Comparison of ENCODE assay signal across 8 cellular contexts in the genomic region with DNA sequence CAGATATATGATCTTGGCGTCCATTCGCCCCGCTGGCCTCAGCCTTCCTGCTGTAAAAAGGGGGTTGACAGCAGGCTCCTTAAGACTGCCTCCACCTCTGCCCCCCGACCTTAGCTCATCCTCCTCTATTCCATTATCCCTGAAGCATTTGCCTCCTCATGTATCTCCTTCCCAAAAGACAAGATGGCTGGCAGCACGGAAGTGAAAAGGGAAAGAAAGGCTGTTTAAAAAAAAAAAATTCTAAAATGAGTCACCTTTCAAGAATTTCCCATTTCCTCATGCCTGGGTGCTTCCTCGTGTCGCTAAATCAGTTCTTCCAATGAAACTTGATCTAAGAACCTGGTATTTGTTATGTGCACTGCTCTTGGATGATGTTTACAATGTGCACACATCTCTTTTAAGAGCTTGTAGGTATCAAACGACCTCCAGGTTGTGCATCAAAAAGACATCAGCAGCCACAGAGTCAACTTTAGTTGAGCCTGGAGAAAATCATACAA. TPM values are rescaled to one million over a fixed set of nuclear protein-coding genes. Genes with fewer than 3 reads are reported as not detected.
DNase-seq lines count a peak whose midpoint lies in the region; ATAC-seq and TF ChIP-seq lines count a peak whose summit lies in the region.

No MANE protein-coding gene starts in this region.

- H3K4me1 ChIP-seq in left ventricle myocardium inferior: peaks cover 20% of the 10 kb centered on the region
- H3K4me1 ChIP-seq in NT2/D1 (ENCODE audit: insufficient read depth, insufficient read length): peaks cover 3% of the 10 kb centered on the region
- no peaks in the 10 kb centered on the region for H3K4me1 ChIP-seq in colonic mucosa
- peaks cover 6% of the 10 kb centered on the region for H3K4me1 ChIP-seq in mesodermal cell (ENCODE audit: control insufficient read depth, insufficient read depth, low read length, poor library complexity, severe bottlenecking)
- H3K4me1 ChIP-seq in aorta (ENCODE audit: control insufficient read depth in 1 of 2, insufficient read depth in 2 of 2, low read length in 2 of 2): peaks cover 0 to 5% of the 10 kb centered on the region in 2 donors

- intact Hi-C loops in left ventricle myocardium inferior (cut with micrococcal nuclease): no loop called here
- intact Hi-C loops in Right ventricle myocardium inferior (cut with DNase I): no loop called here
- intact Hi-C loops in colonic mucosa (cut with DNase I): no loop called here
- intact Hi-C loops in aorta (cut with DNase I): loop anchor here (2.0 to 5.0 kb wide), 2 partner anchors 39 kb away; partner anchors contain the start of genes FKBP14 (in 2 of the 2) and PLEKHA8 (in 1 of the 2)

- H3K27me3 ChIP-seq in left ventricle myocardium inferior (ENCODE audit: low read depth) (peaks cover 43% of the 10 kb centered on the region), NT2/D1 (ENCODE audit: insufficient read depth, insufficient read length) (no peaks in the 10 kb centered on the region), colonic mucosa (no peaks in the 10 kb centered on the region), aorta (ENCODE audit: control insufficient read depth in 1 of 2, insufficient read depth in 2 of 2, low read length in 1 of 2) (no peaks in the 10 kb centered on the region)

- H3K9ac ChIP-seq in NT2/D1 (ENCODE audit: insufficient read length, low read depth) (peak overlapping the region; percentile 98), colonic mucosa (ENCODE audit: low read depth in 2 of 2, low read length in 2 of 2) (no peak overlapping the region)

- ATAC-seq in Right ventricle myocardium inferior: no peak
- no peak for ATAC-seq in aorta (ENCODE audit: low FRiP score)
- no peak for ATAC-seq in GM19452 (IDR thresholded peaks at IDR 0.05; ENCODE audit: unreplicated experiment)

- peaks cover 8% of the 10 kb centered on the region for H3K9me3 ChIP-seq in left ventricle myocardium inferior (replicated peaks)
- H3K9me3 ChIP-seq in NT2/D1 (ENCODE audit: insufficient read depth, low read length): peaks cover 2% of the 10 kb centered on the region; the same call in 1 of the 2 replicates
- no peaks in the 10 kb centered on the region for H3K9me3 ChIP-seq in colonic mucosa
- no peaks in the 10 kb centered on the region for H3K9me3 ChIP-seq in mesodermal cell (ENCODE audit: control insufficient read depth, low read length)
- no peaks in the 10 kb centered on the region for H3K9me3 ChIP-seq in aorta (ENCODE audit: control insufficient read depth, low read length)

- 23 to 44% methylated on average over 4 to 6 of the region's 8 CpGs for WGBS in mesodermal cell (ENCODE audit: insufficient coverage in 2 of 2), 2 experiments
- WGBS in aorta, 2 donors: 21 to 31% methylated on average over 8 of the region's 8 CpGs

- DNase-seq in left ventricle myocardium inferior (no peak), Right ventricle myocardium inferior (ENCODE audit: missing footprints) (no peak), NT2/D1 (ENCODE audit: low read depth, low spot score) (no peak), colonic mucosa (no peak), aorta (no peak)
- no peak for DNase-seq in activated CD8-positive, alpha-beta memory T cell treated with anti-CD3 and anti-CD28 coated beads for 24 hours

- TF ChIP-seq CTCF in left ventricle myocardium inferior (IDR thresholded peaks at IDR 0.05; ENCODE audit: borderline replicate concordance) (no peak), colonic mucosa (IDR thresholded peaks at IDR 0.05) (no peak)

- H3K27ac ChIP-seq in left ventricle myocardium inferior (replicated peaks): peak overlapping the region; percentile 82
- H3K27ac ChIP-seq in colonic mucosa: peak overlapping the region; percentile 76
- H3K27ac ChIP-seq in mesodermal cell (ENCODE audit: low read depth, low read length, severe bottlenecking): peak overlapping the region; percentile 97
- peak overlapping the region; percentile 46 to 99 for H3K27ac ChIP-seq in aorta (ENCODE audit: low read depth in 1 of 2, low read length in 2 of 2)

- H3K4me3 ChIP-seq in left ventricle myocardium inferior (peak overlapping the region; percentile 78), NT2/D1 (ENCODE audit: insufficient read length, low read depth) (peak overlapping the region; percentile 93), colonic mucosa (no peak overlapping the region), mesodermal cell (ENCODE audit: extremely low read depth, insufficient read depth, low read length, poor library complexity, severe bottlenecking) (peak overlapping the region; percentile 93), aorta (ENCODE audit: low read length in 2 of 2) (peak overlapping the region in 1 of 2 donors; percentile 89)

- no peaks in the 10 kb centered on the region for H3K36me3 ChIP-seq in left ventricle myocardium inferior
- H3K36me3 ChIP-seq in NT2/D1 (ENCODE audit: insufficient read depth, insufficient read length, low read length): peaks cover 11% of the 10 kb centered on the region
- H3K36me3 ChIP-seq in colonic mucosa: no peaks in the 10 kb centered on the region
- peaks cover 18% of the 10 kb centered on the region for H3K36me3 ChIP-seq in mesodermal cell (ENCODE audit: control insufficient read depth, insufficient read depth, low read length)
- no peaks in the 10 kb centered on the region for H3K36me3 ChIP-seq in aorta (ENCODE audit: control insufficient read depth in 1 of 2, insufficient read depth in 2 of 2, low read length in 1 of 2)

RNA-seq across cellular contexts. Expression of gene SCRN1, which starts 1.7 kb away (rescaled TPM):
- total RNA-seq in left ventricle myocardium inferior (13.4 TPM), Right ventricle myocardium inferior (15.0 TPM), colonic mucosa (10 to 100 TPM; 13.2 to 17.1 TPM), aorta (10 to 100 TPM; 48.1 to 71.9 TPM)
- 116 TPM for polyA plus RNA-seq in mesodermal cell (2013, experiment 1 of 2)
- polyA plus RNA-seq in mesodermal cell (2013, experiment 2 of 2): 112 TPM
- 10 to 100 TPM; 30.8 to 40.7 TPM for polyA plus RNA-seq in aorta

RNA-seq across cellular contexts. Expression of gene FKBP14, which starts 38.6 kb away (rescaled TPM):
- 12.0 TPM for total RNA-seq in left ventricle myocardium inferior
- total RNA-seq in Right ventricle myocardium inferior: 8.5 TPM
- 1 to 10 TPM; 7.6 to 9.8 TPM for total RNA-seq in colonic mucosa
- polyA plus RNA-seq in mesodermal cell (2013, experiment 1 of 2): 23.5 TPM
- 24.7 TPM for polyA plus RNA-seq in mesodermal cell (2013, experiment 2 of 2)
- 10 to 100 TPM; 23.8 to 25.9 TPM for total RNA-seq in aorta
- 1 to 10 TPM; 4.9 to 7.1 TPM for polyA plus RNA-seq in aorta

RNA-seq across cellular contexts. Expression of gene PLEKHA8, which starts 40.3 kb away (rescaled TPM):
- total RNA-seq in left ventricle myocardium inferior (3.3 TPM), Right ventricle myocardium inferior (3.9 TPM), colonic mucosa (10 to 100 TPM; 11.7 to 14.9 TPM), aorta (10 to 100 TPM; 13.5 to 17.1 TPM)
- 29.9 TPM for polyA plus RNA-seq in mesodermal cell (2013, experiment 1 of 2)
- polyA plus RNA-seq in mesodermal cell (2013, experiment 2 of 2): 31.3 TPM
- polyA plus RNA-seq in aorta: 1 to 10 TPM; 3.1 to 5.5 TPM

Comparison
In these comparisons a context has a peak if more than half of its experiments do, and no peak if none do; other contexts are left out.
1. intact Hi-C loops: an anchor here in aorta (2.0 to 5.0 kb wide); none called in left ventricle myocardium inferior, Right ventricle myocardium inferior and colonic mucosa.